Comparison of ENCODE assay signal across 1 cellular context in the genomic region with DNA sequence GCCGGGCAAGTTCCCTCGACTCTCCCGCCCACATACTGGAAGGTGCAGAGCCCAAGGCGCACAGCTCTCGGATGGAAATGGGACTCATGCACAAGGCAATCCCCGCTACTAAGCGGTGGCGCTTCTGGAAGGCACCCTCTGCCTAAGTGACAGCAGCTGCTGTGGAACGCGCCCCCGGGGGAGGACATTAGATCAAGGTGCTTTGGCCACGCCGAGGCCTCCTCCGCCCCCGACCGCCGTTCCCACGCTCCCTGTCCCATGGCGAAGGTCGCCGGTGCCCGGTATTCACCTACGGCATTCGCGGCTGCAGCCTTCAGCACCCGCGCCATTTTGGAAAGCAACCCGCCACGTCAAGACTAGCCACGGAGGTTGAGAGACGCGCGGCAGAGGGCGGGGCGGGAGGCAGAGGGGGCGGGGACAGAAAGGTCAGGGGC.
TF ChIP-seq lines count a peak whose summit lies in the region.

A gene (minus strand): TSS at position 339 of the 434 bp plus-strand sequence. CDS start 10 bp downstream, at position 329.

TF ChIP-seq in HepG2, 621 proteins besides CTCF, POLR2A, EP300 and RAD21 (continued from another document and continues in another):
- TF ChIP-seq, protein P1, sequence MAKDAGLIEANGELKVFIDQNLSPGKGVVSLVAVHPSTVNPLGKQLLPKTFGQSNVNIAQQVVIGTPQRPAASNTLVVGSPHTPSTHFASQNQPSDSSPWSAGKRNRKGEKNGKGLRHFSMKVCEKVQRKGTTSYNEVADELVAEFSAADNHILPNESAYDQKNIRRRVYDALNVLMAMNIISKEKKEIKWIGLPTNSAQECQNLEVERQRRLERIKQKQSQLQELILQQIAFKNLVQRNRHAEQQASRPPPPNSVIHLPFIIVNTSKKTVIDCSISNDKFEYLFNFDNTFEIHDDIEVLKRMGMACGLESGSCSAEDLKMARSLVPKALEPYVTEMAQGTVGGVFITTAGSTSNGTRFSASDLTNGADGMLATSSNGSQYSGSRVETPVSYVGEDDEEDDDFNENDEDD (CRISPR knock-in tag; IDR thresholded peaks at IDR 0.05; ENCODE audit: borderline replicate concordance): no peak
- no peak; the same call in 1 of the 2 replicates for TF ChIP-seq RARG (CRISPR knock-in tag; IDR thresholded peaks at IDR 0.05; ENCODE audit: low read depth)
- no peak for TF ChIP-seq NFYB (CRISPR knock-in tag; IDR thresholded peaks at IDR 0.05)
- no peak for TF ChIP-seq ATAD3A (CRISPR knock-in tag; IDR thresholded peaks at IDR 0.05)
- no peak for TF ChIP-seq HDAC6 (IDR thresholded peaks at IDR 0.05; ENCODE audit: low read depth, low read length)
- TF ChIP-seq PAX8 (CRISPR knock-in tag; IDR thresholded peaks at IDR 0.05; ENCODE audit: borderline replicate concordance): no peak
- TF ChIP-seq HOXA7 (CRISPR knock-in tag; IDR thresholded peaks at IDR 0.05): 0 out of 2 replicates have a peak, but pooled peaks have one; percentile 30
- TF ChIP-seq ZZZ3 (CRISPR knock-in tag; IDR thresholded peaks at IDR 0.05; ENCODE audit: borderline replicate concordance): no peak; the same call in 1 of the 2 replicates
- TF ChIP-seq JUNB (CRISPR knock-in tag; IDR thresholded peaks at IDR 0.05; ENCODE audit: borderline replicate concordance): no peak
- TF ChIP-seq STAG1 (CRISPR knock-in tag; IDR thresholded peaks at IDR 0.05): 0 out of 2 replicates have a peak, but pooled peaks have one; percentile 2
- no peak for TF ChIP-seq MAFF (IDR thresholded peaks at IDR 0.05; ENCODE audit: low read depth, low read length)
- TF ChIP-seq NFE2L1 (CRISPR knock-in tag; IDR thresholded peaks at IDR 0.05; ENCODE audit: borderline replicate concordance): no peak
- TF ChIP-seq, protein P2, sequence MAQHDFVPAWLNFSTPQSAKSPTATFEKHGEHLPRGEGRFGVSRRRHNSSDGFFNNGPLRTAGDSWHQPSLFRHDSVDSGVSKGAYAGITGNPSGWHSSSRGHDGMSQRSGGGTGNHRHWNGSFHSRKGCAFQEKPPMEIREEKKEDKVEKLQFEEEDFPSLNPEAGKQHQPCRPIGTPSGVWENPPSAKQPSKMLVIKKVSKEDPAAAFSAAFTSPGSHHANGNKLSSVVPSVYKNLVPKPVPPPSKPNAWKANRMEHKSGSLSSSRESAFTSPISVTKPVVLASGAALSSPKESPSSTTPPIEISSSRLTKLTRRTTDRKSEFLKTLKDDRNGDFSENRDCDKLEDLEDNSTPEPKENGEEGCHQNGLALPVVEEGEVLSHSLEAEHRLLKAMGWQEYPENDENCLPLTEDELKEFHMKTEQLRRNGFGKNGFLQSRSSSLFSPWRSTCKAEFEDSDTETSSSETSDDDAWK (CRISPR knock-in tag; IDR thresholded peaks at IDR 0.05): no peak
- TF ChIP-seq, protein P3, sequence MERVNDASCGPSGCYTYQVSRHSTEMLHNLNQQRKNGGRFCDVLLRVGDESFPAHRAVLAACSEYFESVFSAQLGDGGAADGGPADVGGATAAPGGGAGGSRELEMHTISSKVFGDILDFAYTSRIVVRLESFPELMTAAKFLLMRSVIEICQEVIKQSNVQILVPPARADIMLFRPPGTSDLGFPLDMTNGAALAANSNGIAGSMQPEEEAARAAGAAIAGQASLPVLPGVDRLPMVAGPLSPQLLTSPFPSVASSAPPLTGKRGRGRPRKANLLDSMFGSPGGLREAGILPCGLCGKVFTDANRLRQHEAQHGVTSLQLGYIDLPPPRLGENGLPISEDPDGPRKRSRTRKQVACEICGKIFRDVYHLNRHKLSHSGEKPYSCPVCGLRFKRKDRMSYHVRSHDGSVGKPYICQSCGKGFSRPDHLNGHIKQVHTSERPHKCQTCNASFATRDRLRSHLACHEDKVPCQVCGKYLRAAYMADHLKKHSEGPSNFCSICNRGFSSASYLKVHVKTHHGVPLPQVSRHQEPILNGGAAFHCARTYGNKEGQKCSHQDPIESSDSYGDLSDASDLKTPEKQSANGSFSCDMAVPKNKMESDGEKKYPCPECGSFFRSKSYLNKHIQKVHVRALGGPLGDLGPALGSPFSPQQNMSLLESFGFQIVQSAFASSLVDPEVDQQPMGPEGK (CRISPR knock-in tag; IDR thresholded peaks at IDR 0.05): no peak; the same call in none of the 2 replicates
- TF ChIP-seq NPAS2 (CRISPR knock-in tag; IDR thresholded peaks at IDR 0.05; ENCODE audit: borderline replicate concordance): no peak
- TF ChIP-seq RFXANK (CRISPR knock-in tag; IDR thresholded peaks at IDR 0.05): no peak
- TF ChIP-seq, protein P4, sequence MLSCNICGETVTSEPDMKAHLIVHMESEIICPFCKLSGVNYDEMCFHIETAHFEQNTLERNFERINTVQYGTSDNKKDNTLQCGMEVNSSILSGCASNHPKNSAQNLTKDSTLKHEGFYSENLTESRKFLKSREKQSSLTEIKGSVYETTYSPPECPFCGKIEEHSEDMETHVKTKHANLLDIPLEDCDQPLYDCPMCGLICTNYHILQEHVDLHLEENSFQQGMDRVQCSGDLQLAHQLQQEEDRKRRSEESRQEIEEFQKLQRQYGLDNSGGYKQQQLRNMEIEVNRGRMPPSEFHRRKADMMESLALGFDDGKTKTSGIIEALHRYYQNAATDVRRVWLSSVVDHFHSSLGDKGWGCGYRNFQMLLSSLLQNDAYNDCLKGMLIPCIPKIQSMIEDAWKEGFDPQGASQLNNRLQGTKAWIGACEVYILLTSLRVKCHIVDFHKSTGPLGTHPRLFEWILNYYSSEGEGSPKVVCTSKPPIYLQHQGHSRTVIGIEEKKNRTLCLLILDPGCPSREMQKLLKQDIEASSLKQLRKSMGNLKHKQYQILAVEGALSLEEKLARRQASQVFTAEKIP (CRISPR knock-in tag; IDR thresholded peaks at IDR 0.05; ENCODE audit: borderline replicate concordance): no peak
- no peak; the same call in 1 of the 2 replicates for TF ChIP-seq ZBTB7A (CRISPR knock-in tag; IDR thresholded peaks at IDR 0.05)
- TF ChIP-seq XRCC5 (optimal IDR thresholded peaks at IDR 0.05; ENCODE audit: low read length): peak; percentile 55
- TF ChIP-seq ARID2 (CRISPR knock-in tag; IDR thresholded peaks at IDR 0.05; ENCODE audit: borderline replicate concordance): no peak; the same call in 1 of the 2 replicates
- TF ChIP-seq, protein P5, sequence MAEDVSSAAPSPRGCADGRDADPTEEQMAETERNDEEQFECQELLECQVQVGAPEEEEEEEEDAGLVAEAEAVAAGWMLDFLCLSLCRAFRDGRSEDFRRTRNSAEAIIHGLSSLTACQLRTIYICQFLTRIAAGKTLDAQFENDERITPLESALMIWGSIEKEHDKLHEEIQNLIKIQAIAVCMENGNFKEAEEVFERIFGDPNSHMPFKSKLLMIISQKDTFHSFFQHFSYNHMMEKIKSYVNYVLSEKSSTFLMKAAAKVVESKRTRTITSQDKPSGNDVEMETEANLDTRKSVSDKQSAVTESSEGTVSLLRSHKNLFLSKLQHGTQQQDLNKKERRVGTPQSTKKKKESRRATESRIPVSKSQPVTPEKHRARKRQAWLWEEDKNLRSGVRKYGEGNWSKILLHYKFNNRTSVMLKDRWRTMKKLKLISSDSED (CRISPR knock-in tag; IDR thresholded peaks at IDR 0.05): peak; percentile 88; the same call in 1 of the 2 replicates
- 0 out of 2 replicates have a peak, but pooled peaks have one; percentile 13 for TF ChIP-seq BRCA1 (CRISPR knock-in tag; IDR thresholded peaks at IDR 0.05)
- TF ChIP-seq, protein P6, sequence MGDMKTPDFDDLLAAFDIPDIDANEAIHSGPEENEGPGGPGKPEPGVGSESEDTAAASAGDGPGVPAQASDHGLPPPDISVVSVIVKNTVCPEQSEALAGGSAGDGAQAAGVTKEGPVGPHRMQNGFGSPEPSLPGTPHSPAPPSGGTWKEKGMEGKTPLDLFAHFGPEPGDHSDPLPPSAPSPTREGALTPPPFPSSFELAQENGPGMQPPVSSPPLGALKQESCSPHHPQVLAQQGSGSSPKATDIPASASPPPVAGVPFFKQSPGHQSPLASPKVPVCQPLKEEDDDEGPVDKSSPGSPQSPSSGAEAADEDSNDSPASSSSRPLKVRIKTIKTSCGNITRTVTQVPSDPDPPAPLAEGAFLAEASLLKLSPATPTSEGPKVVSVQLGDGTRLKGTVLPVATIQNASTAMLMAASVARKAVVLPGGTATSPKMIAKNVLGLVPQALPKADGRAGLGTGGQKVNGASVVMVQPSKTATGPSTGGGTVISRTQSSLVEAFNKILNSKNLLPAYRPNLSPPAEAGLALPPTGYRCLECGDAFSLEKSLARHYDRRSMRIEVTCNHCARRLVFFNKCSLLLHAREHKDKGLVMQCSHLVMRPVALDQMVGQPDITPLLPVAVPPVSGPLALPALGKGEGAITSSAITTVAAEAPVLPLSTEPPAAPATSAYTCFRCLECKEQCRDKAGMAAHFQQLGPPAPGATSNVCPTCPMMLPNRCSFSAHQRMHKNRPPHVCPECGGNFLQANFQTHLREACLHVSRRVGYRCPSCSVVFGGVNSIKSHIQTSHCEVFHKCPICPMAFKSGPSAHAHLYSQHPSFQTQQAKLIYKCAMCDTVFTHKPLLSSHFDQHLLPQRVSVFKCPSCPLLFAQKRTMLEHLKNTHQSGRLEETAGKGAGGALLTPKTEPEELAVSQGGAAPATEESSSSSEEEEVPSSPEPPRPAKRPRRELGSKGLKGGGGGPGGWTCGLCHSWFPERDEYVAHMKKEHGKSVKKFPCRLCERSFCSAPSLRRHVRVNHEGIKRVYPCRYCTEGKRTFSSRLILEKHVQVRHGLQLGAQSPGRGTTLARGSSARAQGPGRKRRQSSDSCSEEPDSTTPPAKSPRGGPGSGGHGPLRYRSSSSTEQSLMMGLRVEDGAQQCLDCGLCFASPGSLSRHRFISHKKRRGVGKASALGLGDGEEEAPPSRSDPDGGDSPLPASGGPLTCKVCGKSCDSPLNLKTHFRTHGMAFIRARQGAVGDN (CRISPR knock-in tag; IDR thresholded peaks at IDR 0.05): no peak
- TF ChIP-seq, protein P7, sequence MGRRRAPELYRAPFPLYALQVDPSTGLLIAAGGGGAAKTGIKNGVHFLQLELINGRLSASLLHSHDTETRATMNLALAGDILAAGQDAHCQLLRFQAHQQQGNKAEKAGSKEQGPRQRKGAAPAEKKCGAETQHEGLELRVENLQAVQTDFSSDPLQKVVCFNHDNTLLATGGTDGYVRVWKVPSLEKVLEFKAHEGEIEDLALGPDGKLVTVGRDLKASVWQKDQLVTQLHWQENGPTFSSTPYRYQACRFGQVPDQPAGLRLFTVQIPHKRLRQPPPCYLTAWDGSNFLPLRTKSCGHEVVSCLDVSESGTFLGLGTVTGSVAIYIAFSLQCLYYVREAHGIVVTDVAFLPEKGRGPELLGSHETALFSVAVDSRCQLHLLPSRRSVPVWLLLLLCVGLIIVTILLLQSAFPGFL (CRISPR knock-in tag; IDR thresholded peaks at IDR 0.05): no peak
- peak; percentile 89 for TF ChIP-seq RBM22 (optimal IDR thresholded peaks at IDR 0.05; ENCODE audit: low read length)
- TF ChIP-seq, protein P8, sequence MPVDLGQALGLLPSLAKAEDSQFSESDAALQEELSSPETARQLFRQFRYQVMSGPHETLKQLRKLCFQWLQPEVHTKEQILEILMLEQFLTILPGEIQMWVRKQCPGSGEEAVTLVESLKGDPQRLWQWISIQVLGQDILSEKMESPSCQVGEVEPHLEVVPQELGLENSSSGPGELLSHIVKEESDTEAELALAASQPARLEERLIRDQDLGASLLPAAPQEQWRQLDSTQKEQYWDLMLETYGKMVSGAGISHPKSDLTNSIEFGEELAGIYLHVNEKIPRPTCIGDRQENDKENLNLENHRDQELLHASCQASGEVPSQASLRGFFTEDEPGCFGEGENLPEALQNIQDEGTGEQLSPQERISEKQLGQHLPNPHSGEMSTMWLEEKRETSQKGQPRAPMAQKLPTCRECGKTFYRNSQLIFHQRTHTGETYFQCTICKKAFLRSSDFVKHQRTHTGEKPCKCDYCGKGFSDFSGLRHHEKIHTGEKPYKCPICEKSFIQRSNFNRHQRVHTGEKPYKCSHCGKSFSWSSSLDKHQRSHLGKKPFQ (CRISPR knock-in tag; IDR thresholded peaks at IDR 0.05; ENCODE audit: insufficient replicate concordance): no peak
- TF ChIP-seq, protein P9, sequence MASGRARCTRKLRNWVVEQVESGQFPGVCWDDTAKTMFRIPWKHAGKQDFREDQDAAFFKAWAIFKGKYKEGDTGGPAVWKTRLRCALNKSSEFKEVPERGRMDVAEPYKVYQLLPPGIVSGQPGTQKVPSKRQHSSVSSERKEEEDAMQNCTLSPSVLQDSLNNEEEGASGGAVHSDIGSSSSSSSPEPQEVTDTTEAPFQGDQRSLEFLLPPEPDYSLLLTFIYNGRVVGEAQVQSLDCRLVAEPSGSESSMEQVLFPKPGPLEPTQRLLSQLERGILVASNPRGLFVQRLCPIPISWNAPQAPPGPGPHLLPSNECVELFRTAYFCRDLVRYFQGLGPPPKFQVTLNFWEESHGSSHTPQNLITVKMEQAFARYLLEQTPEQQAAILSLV (CRISPR knock-in tag; IDR thresholded peaks at IDR 0.05; ENCODE audit: borderline replicate concordance): no peak
- 0 out of 2 replicates have a peak, but pooled peaks have one; percentile 31 for TF ChIP-seq WIZ (CRISPR knock-in tag; IDR thresholded peaks at IDR 0.05)
- no peak for TF ChIP-seq ZNF260 (CRISPR knock-in tag; IDR thresholded peaks at IDR 0.05; ENCODE audit: borderline replicate concordance, low read depth)
- TF ChIP-seq RBFOX2 (IDR thresholded peaks at IDR 0.05; ENCODE audit: low read depth, low read length): peak; percentile 96
- TF ChIP-seq ZNF34 (CRISPR knock-in tag; IDR thresholded peaks at IDR 0.05; ENCODE audit: borderline replicate concordance): no peak; the same call in none of the 2 replicates
- no peak for TF ChIP-seq ZNF274 (CRISPR knock-in tag; IDR thresholded peaks at IDR 0.05)
- no peak for TF ChIP-seq ZNF382 (CRISPR knock-in tag; IDR thresholded peaks at IDR 0.05; ENCODE audit: borderline replicate concordance)
- 0 out of 2 replicates have a peak, but pooled peaks have one; percentile 18 for TF ChIP-seq RCOR2 (CRISPR knock-in tag; IDR thresholded peaks at IDR 0.05)
- no peak for TF ChIP-seq CEBPB (IDR thresholded peaks at IDR 0.05; ENCODE audit: borderline replicate concordance, low read depth, low read length)
- TF ChIP-seq ZNF207 (IDR thresholded peaks at IDR 0.05; ENCODE audit: borderline replicate concordance): no peak
- TF ChIP-seq ZFP37 (CRISPR knock-in tag; IDR thresholded peaks at IDR 0.05; ENCODE audit: borderline replicate concordance): no peak
- 0 out of 2 replicates have a peak, but pooled peaks have one; percentile 50 for TF ChIP-seq ZBTB21 (CRISPR knock-in tag; IDR thresholded peaks at IDR 0.05)
- no peak for TF ChIP-seq MBNL3 (CRISPR knock-in tag; conservative IDR thresholded peaks at IDR 0.05)
- TF ChIP-seq, protein P10, sequence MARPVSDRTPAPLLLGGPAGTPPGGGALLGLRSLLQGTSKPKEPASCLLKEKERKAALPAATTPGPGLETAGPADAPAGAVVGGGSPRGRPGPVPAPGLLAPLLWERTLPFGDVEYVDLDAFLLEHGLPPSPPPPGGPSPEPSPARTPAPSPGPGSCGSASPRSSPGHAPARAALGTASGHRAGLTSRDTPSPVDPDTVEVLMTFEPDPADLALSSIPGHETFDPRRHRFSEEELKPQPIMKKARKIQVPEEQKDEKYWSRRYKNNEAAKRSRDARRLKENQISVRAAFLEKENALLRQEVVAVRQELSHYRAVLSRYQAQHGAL (CRISPR knock-in tag; IDR thresholded peaks at IDR 0.05; ENCODE audit: not compliant biosample characterization): peak; percentile 20
- no peak for TF ChIP-seq ZSCAN20 (CRISPR knock-in tag; IDR thresholded peaks at IDR 0.05; ENCODE audit: borderline replicate concordance)
- TF ChIP-seq ZNF530 (CRISPR knock-in tag; IDR thresholded peaks at IDR 0.05; ENCODE audit: low read depth): no peak
- TF ChIP-seq, protein P11, sequence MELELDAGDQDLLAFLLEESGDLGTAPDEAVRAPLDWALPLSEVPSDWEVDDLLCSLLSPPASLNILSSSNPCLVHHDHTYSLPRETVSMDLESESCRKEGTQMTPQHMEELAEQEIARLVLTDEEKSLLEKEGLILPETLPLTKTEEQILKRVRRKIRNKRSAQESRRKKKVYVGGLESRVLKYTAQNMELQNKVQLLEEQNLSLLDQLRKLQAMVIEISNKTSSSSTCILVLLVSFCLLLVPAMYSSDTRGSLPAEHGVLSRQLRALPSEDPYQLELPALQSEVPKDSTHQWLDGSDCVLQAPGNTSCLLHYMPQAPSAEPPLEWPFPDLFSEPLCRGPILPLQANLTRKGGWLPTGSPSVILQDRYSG (CRISPR knock-in tag; IDR thresholded peaks at IDR 0.05): no peak
